26 cellular contexts compared by ENCODE assay signal in genomic region chr1:230463760-230464159, GRCh38.
"Had no signal": no experiment of that assay in that cellular context is flagged by ENCODE, and none has a peak within 500 bp of the region (broad histone marks: within the 10 kb centered on the region; RNA-seq: fewer than 3 reads in every experiment).

No MANE protein-coding gene starts in this region.

- DNase-seq: colonic mucosa; effector CD8-positive, alpha-beta T cell; endodermal cell; foreskin fibroblast; gastrocnemius medialis; head of caudate nucleus; left colon; mesenchymal stem cell; mucosa of descending colon; naive B cell; pancreas; retina; stimulated activated CD4-positive, alpha-beta T cell treated with anti-CD3 and anti-CD28 coated beads, Interleukin-2, amount 100 ng/mL, for 24 hours; stimulated activated CD4-positive, alpha-beta T cell treated with anti-CD3 and anti-CD28 coated beads, Interleukin-4, amount 100 ng/mL, for 24 hours; stimulated activated naive CD4-positive, alpha-beta T cell treated with Interleukin-2 at 50 U/mL for 16 hours; stomach; tibial artery; upper lobe of left lung had no signal

- H3K4me2 ChIP-seq: smooth muscle cell had no signal

- H3K4me3 ChIP-seq: colonic mucosa, gastrocnemius medialis, mucosa of descending colon, pancreas, smooth muscle cell, stomach, tibial artery, upper lobe of left lung had no signal

- H3K27me3 ChIP-seq: colonic mucosa, gastrocnemius medialis, pancreas, stomach, upper lobe of left lung had no signal

- H3K4me1 ChIP-seq: colonic mucosa, gastrocnemius medialis, stomach, tibial artery, upper lobe of left lung had no signal

- H3K9me3 ChIP-seq: colonic mucosa, gastrocnemius medialis, mucosa of descending colon, neutrophil, pancreas, stomach, tibial artery, upper lobe of left lung had no signal

- ATAC-seq: gastrocnemius medialis; left colon; mucosa of descending colon; natural killer cell treated with Interleukin-12 subunit alpha and Interleukin-12 subunit beta and Interleukin-15 and Interleukin-18, amount 100 ng/mL, for 72 hours; sciatic nerve; stimulated activated effector memory CD8-positive, alpha-beta T cell treated with anti-CD3 and anti-CD28 coated beads, Interleukin-12 subunit alpha, Interleukin-12 subunit beta, amount 100 ng/mL, for 72 hours had no signal

- FAIRE-seq: islet of Langerhans, pancreas, urothelium cell line had no signal

- H3K27ac ChIP-seq: colonic mucosa, epithelial cell of prostate, gastrocnemius medialis, neutrophil, pancreas, stomach, tibial artery, upper lobe of left lung had no signal

- H3K36me3 ChIP-seq: colonic mucosa, gastrocnemius medialis, neutrophil, pancreas, stomach, tibial artery, upper lobe of left lung had no signal
